ENCODE assay signal across 23 cellular contexts in genomic region chr17:29170682-29171081, GRCh38.
"Had no signal": no experiment of that assay in that cellular context is flagged by ENCODE, and none has a peak within 500 bp of the region (broad histone marks: within the 10 kb centered on the region; RNA-seq: fewer than 3 reads in every experiment).

No MANE protein-coding gene starts in this region.

- ATAC-seq: foreskin keratinocyte, gastrocnemius medialis, heart left ventricle, lower lobe of right lung, mucosa of descending colon had no signal

- H3K9me3 Mint-ChIP-seq: immature natural killer cell, mesothelial cell of epicardium, naive B cell had no signal

- H3K4me1 Mint-ChIP-seq: immature natural killer cell, naive B cell had no signal

- DNase-seq: cerebellar nuclear complex; dermis blood vessel endothelial cell; effector CD4-positive, alpha-beta T cell; effector memory CD4-positive, alpha-beta T cell; foreskin keratinocyte; gastrocnemius medialis; heart left ventricle; hypothalamus; immature natural killer cell; islet precursor cell; kidney; kidney glomerular epithelial cell; left colon; left ventricle myocardium inferior; lower lobe of right lung; mesenchymal stem cell; mucosa of descending colon; naive B cell had no signal

- H3K36me3 Mint-ChIP-seq: naive B cell had no signal

- H3K4me3 Mint-ChIP-seq: immature natural killer cell, mesothelial cell of epicardium, naive B cell had no signal

- H3K27ac ChIP-seq: coronary artery, epithelial cell of prostate, esophagus muscularis mucosa, foreskin keratinocyte, gastrocnemius medialis, heart left ventricle, left ventricle myocardium inferior, lower lobe of right lung had no signal

- H3K27me3 ChIP-seq: dorsolateral prefrontal cortex, esophagus muscularis mucosa, foreskin keratinocyte, gastrocnemius medialis, heart left ventricle had no signal

- H3K27ac Mint-ChIP-seq: immature natural killer cell, mesothelial cell of epicardium had no signal

- H3K4me3 ChIP-seq: coronary artery, dorsolateral prefrontal cortex, esophagus muscularis mucosa, gastrocnemius medialis, heart left ventricle, left ventricle myocardium inferior, lower lobe of right lung, mucosa of descending colon had no signal

- H3K9me3 ChIP-seq: esophagus muscularis mucosa, gastrocnemius medialis, heart left ventricle, left ventricle myocardium inferior, lower lobe of right lung, mucosa of descending colon had no signal

- FAIRE-seq: kidney had no signal
